In genomic region chr6:33384581-33385020, GRCh38 we compare ENCODE assay signal across 8 cellular contexts. TPM values are rescaled to one million over a fixed set of nuclear protein-coding genes. Genes with fewer than 3 reads are reported as not detected.
A peak's percentile ranks its signal among the peaks of the same experiment; 100 is the strongest.
DNase-seq lines count a peak whose midpoint lies in the region; ATAC-seq and TF ChIP-seq lines count a peak whose summit lies in the region.

No MANE protein-coding gene starts in this region.

- H3K4me1 Mint-ChIP-seq in activated T-cell treated with anti-CD3 and anti-CD28 coated beads, Interleukin-2, amount 50 U/mL, for 24 hours (ENCODE audit: low read depth), result no peaks in the 10 kb centered on the region

- peak; percentile 29 for ATAC-seq in left ventricle myocardium superior
- no peak for ATAC-seq in HG03565 (IDR thresholded peaks at IDR 0.05; ENCODE audit: unreplicated experiment)

- no peak for TF ChIP-seq POLR2A in transverse colon (IDR thresholded peaks at IDR 0.05)

- no peak overlapping the region for H3K4me3 Mint-ChIP-seq in activated T-cell treated with anti-CD3 and anti-CD28 coated beads, Interleukin-2, amount 50 U/mL, for 24 hours

- DNase-seq in DMS 273 (lab: John Stamatoyannopoulos, UW; ENCODE audit: unreplicated experiment) (peak; percentile 34), DMS 273 treated with DMSO at 0.1 percent for 48 hours (lab: John Stamatoyannopoulos, UW) (no peak), WERI-Rb-1 (peak; percentile 48), left ventricle myocardium superior (no peak), transverse colon (no peak), medulla oblongata (ENCODE audit: extremely low spot score) (no peak)
- DNase-seq in activated T-cell treated with anti-CD3 and anti-CD28 coated beads, Interleukin-2, amount 50 U/mL, for 24 hours, result no peak

- in situ Hi-C loops in transverse colon (cut with MboI; ENCODE audit: low pct_ligation_motif_present in 1 of 4, low pct_unique_long_range_greater_than_20kb in 1 of 4, low sequenced_read_pairs in 3 of 4), result no loop called here

- no peaks in the 10 kb centered on the region for H3K9me3 ChIP-seq in WERI-Rb-1 (ENCODE audit: severe bottlenecking)
- no peaks in the 10 kb centered on the region for H3K9me3 ChIP-seq in transverse colon

- H3K27me3 Mint-ChIP-seq in activated T-cell treated with anti-CD3 and anti-CD28 coated beads, Interleukin-2, amount 50 U/mL, for 24 hours, result no peaks in the 10 kb centered on the region

- H3K4me1 ChIP-seq in transverse colon, result no peaks in the 10 kb centered on the region

- H3K27ac Mint-ChIP-seq in activated T-cell treated with anti-CD3 and anti-CD28 coated beads, Interleukin-2, amount 50 U/mL, for 24 hours, result no peak overlapping the region

- H3K9me3 Mint-ChIP-seq in activated T-cell treated with anti-CD3 and anti-CD28 coated beads, Interleukin-2, amount 50 U/mL, for 24 hours, result no peaks in the 10 kb centered on the region

- WGBS in transverse colon (ENCODE audit: low coverage in 1 of 2), 2 donors, result 38% methylated on average over 4 of the region's 4 CpGs; no CpG with 5 or more reads in 1 of the 2 donors

- H3K4me3 ChIP-seq in WERI-Rb-1 (ENCODE audit: low read depth, low read length) (no peak overlapping the region), transverse colon (no peak overlapping the region)

- TF ChIP-seq EP300 in transverse colon (IDR thresholded peaks at IDR 0.05; ENCODE audit: low read depth), result no peak

- H3K36me3 ChIP-seq in WERI-Rb-1 (no peaks in the 10 kb centered on the region), transverse colon (no peaks in the 10 kb centered on the region)

- TF ChIP-seq CTCF in WERI-Rb-1 (IDR thresholded peaks at IDR 0.05; ENCODE audit: low read depth, low read length) (peak; percentile 46), transverse colon (IDR thresholded peaks at IDR 0.05) (peak; percentile 18 to 38 (median 25))

- H3K36me3 Mint-ChIP-seq in activated T-cell treated with anti-CD3 and anti-CD28 coated beads, Interleukin-2, amount 50 U/mL, for 24 hours (ENCODE audit: low read depth), result no peaks in the 10 kb centered on the region

- intact Hi-C loops in left ventricle myocardium superior (cut with micrococcal nuclease) (no loop called here), transverse colon (cut with DNase I; ENCODE audit: low total_unique reads) (no loop called here)

- no peak overlapping the region for H3K27ac ChIP-seq in WERI-Rb-1
- H3K27ac ChIP-seq in transverse colon, result no peak overlapping the region

- H3K27me3 ChIP-seq in WERI-Rb-1 (ENCODE audit: insufficient read depth, low read depth, severe bottlenecking), result no peaks in the 10 kb centered on the region
- no peaks in the 10 kb centered on the region for H3K27me3 ChIP-seq in transverse colon

RNA-seq across cellular contexts. Expression of gene KIFC1, which starts 7.0 kb away (rescaled TPM):
- 0.74 TPM for total RNA-seq in left ventricle myocardium superior
- 10 to 100 TPM in 1 of 4 donors, 1 to 10 TPM in 3; 2.6 to 51.5 (median 5.8) TPM for total RNA-seq in transverse colon

RNA-seq across cellular contexts. Expression of gene PHF1, which starts 26.2 kb away (rescaled TPM):
- total RNA-seq in left ventricle myocardium superior (51.9 TPM), transverse colon (100 to 1,000 TPM in 1 of 4 donors, 10 to 100 TPM in 3; 47.8 to 110 (median 48.4) TPM)

RNA-seq across cellular contexts. Expression of gene CUTA, which starts 33.3 kb away (rescaled TPM):
- 120 TPM for total RNA-seq in left ventricle myocardium superior
- 100 to 1,000 TPM in 2 of 4 donors, 10 to 100 TPM in 2; 18.9 to 134 (median 91.3) TPM for total RNA-seq in transverse colon

RNA-seq across cellular contexts. Expression of gene SYNGAP1, which starts 35.3 kb away (rescaled TPM):
- total RNA-seq in left ventricle myocardium superior, result 6.2 TPM
- total RNA-seq in transverse colon, result 10 to 100 TPM in 2 of 4 donors, 1 to 10 TPM in 2; 4.9 to 37.2 (median 11.1) TPM

Comparison
In these comparisons a context has a peak if more than half of its experiments do, and no peak if none do; other contexts are left out.
1. DNase-seq: peak in DMS 273 (single experiment) and WERI-Rb-1 (single experiment); none in DMS 273 treated with DMSO at 0.1 percent for 48 hours (single experiment), left ventricle myocardium superior (single experiment), transverse colon (single experiment), medulla oblongata (single experiment) and activated T-cell treated with anti-CD3 and anti-CD28 coated beads, Interleukin-2, amount 50 U/mL, for 24 hours (single experiment).